Comparison of ENCODE assay signal across 1 cellular context in the genomic region with DNA sequence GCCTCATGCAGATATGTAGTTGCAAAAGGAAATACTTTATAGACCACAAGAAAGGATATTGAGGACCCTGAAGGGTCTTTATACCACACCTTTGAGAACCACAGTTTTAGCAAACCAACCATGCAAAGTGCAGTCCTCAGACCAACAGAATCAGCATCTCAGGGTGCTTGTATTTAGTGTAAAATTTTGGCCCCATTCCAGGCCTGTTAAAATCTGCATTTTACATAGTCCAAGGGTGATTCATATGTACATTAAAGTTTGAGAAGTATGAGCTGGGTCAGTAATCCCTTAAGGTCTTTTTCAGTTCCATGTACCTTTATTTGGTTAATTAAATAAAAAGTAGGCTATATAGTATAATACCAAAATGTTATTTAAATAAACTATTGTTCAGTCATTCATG.
TF ChIP-seq lines count a peak whose summit lies in the region.

No MANE protein-coding gene starts in this region.

TF ChIP-seq in Ishikawa, 13 proteins besides CTCF, POLR2A, EP300 and RAD21 (continued from another document):
- TF ChIP-seq, protein P1, sequence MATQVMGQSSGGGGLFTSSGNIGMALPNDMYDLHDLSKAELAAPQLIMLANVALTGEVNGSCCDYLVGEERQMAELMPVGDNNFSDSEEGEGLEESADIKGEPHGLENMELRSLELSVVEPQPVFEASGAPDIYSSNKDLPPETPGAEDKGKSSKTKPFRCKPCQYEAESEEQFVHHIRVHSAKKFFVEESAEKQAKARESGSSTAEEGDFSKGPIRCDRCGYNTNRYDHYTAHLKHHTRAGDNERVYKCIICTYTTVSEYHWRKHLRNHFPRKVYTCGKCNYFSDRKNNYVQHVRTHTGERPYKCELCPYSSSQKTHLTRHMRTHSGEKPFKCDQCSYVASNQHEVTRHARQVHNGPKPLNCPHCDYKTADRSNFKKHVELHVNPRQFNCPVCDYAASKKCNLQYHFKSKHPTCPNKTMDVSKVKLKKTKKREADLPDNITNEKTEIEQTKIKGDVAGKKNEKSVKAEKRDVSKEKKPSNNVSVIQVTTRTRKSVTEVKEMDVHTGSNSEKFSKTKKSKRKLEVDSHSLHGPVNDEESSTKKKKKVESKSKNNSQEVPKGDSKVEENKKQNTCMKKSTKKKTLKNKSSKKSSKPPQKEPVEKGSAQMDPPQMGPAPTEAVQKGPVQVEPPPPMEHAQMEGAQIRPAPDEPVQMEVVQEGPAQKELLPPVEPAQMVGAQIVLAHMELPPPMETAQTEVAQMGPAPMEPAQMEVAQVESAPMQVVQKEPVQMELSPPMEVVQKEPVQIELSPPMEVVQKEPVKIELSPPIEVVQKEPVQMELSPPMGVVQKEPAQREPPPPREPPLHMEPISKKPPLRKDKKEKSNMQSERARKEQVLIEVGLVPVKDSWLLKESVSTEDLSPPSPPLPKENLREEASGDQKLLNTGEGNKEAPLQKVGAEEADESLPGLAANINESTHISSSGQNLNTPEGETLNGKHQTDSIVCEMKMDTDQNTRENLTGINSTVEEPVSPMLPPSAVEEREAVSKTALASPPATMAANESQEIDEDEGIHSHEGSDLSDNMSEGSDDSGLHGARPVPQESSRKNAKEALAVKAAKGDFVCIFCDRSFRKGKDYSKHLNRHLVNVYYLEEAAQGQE (IDR thresholded peaks at IDR 0.05; ENCODE audit: low read depth): no peak
- peak; percentile 52; the same call in 1 of the 2 replicates for TF ChIP-seq NFIC (IDR thresholded peaks at IDR 0.05)
